In the genomic region with DNA sequence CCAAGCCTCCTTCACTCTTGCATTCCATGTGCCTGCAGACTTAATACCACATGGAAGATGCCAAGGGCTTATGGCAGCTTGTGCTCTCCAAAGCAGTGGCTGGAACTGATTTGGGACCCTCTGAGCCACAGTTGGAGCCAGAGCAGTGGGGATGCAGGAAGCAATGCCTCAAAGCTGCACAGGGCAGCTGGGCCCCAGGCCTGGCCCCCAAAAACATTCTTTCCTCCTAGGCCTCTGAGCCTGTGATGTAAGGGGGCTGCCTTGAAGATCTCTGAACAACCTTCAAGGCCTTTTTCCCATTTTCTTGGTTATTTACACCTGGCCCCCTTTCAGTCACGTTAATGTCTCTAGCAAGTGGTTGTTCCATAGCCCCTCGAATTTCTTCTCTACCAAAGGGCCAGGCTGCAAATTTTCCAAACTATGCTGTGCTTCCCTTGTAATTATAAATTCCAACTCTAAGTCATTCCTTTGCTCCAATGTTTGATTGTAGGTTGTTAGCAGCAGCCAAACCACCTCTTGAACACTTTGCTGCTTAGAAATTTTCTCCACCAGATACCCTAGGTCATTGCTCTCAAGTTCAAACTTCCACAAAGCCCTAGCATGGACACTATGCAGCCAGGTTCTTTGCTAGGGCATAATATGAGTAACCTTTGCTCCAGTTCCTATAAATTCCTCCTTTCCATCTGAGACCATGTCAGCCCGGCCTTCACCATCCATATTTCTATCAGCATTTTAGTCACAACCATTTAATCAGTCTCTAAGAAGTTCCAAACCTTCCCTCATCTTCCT, we compare ENCODE assay signal across 28 cellular contexts.
DNase-seq lines count a peak whose midpoint lies in the region; ATAC-seq, FAIRE-seq and TF ChIP-seq lines count a peak whose summit lies in the region.
"Had no signal": no experiment of that assay in that cellular context is flagged by ENCODE, and none has a peak within 500 bp of the region (broad histone marks: within the 10 kb centered on the region; RNA-seq: fewer than 3 reads in every experiment).

No MANE protein-coding gene starts in this region.

- CTCF ChIA-PET in HepG2 (lab: Yijun Ruan, JAX; ENCODE audit: low intra/inter-chr PET ratio, low total read pairs) = no interaction called here
- CTCF ChIA-PET in IMR-90 (lab: Yijun Ruan, JAX) = no interaction called here

- H4K20me1 ChIP-seq in HepG2 (ENCODE audit: insufficient read depth, low read length) (no peaks in the 10 kb centered on the region), IMR-90 (ENCODE audit: insufficient read depth, low read length) (no peaks in the 10 kb centered on the region)
- H4K20me1 ChIP-seq: BLaER1 had no signal

- H2AFZ ChIP-seq in HepG2 (ENCODE audit: low read length) (no peak overlapping the region), IMR-90 (replicated peaks; ENCODE audit: low read length, poor library complexity) (no peak overlapping the region)

- no peak overlapping the region for H3K56ac ChIP-seq in IMR-90 (ENCODE audit: extremely low read depth, insufficient read depth, low read length)

- no peak overlapping the region for H3K4me3 ChIP-seq in liver (ENCODE audit: low read depth in 1 of 3, low read length in 3 of 3)
- no peak overlapping the region for H3K4me3 ChIP-seq in HepG2 (replicated peaks in 1 of 3; ENCODE audit: insufficient read depth in 1 of 3, low read depth in 2 of 3, low read length in 3 of 3)
- H3K4me3 ChIP-seq in IMR-90 (ENCODE audit: insufficient read depth, low read depth, low read length) = no peak overlapping the region
- H3K4me3 ChIP-seq: BLaER1, GM12878 had no signal

- peaks cover 17 to 20% of the 10 kb centered on the region in 2 donors for H3K27me3 Mint-ChIP-seq in effector memory CD8-positive, alpha-beta T cell
- H3K27me3 Mint-ChIP-seq: CD4-positive, CD25-positive, alpha-beta regulatory T cell had no signal

- H3K9me3 ChIP-seq in liver (ENCODE audit: control insufficient read depth in 4 of 4, low read length in 3 of 4) (no peaks in the 10 kb centered on the region), HepG2 (ENCODE audit: low read length) (peaks cover 8% of the 10 kb centered on the region; the same call in 1 of the 2 replicates), IMR-90 (ENCODE audit: control insufficient read depth, insufficient read depth, low read length) (no peaks in the 10 kb centered on the region)
- H3K9me3 ChIP-seq: BE2C had no signal

- H3K27ac ChIP-seq in liver (ENCODE audit: low read depth in 1 of 2, low read length in 2 of 2) = peak overlapping the region; percentile 22 to 58
- H3K27ac ChIP-seq in HepG2 (ENCODE audit: extremely low read length, insufficient read depth, low read length) = no peak overlapping the region
- no peak overlapping the region for H3K27ac ChIP-seq in IMR-90 (ENCODE audit: insufficient read depth, low read length)
- H3K27ac ChIP-seq: 22Rv1, BLaER1 had no signal

- H2BK20ac ChIP-seq in IMR-90 (ENCODE audit: low read depth, low read length) = peak overlapping the region; percentile 21; the same call in 1 of the 2 replicates

- no peak overlapping the region for H3K4me3 Mint-ChIP-seq in effector memory CD8-positive, alpha-beta T cell
- H3K4me3 Mint-ChIP-seq: CD14-positive monocyte; CD4-positive, alpha-beta memory T cell; CD4-positive, CD25-positive, alpha-beta regulatory T cell; CD8-positive, alpha-beta memory T cell had no signal

- no peak overlapping the region for H3K23ac ChIP-seq in IMR-90 (ENCODE audit: low read depth, low read length)

- BruUV-seq in HepG2 (replicated peaks; lab: Mats Ljungman, UMichigan) (no TSS peak), IMR-90 (replicated peaks; lab: Mats Ljungman, UMichigan) (no TSS peak)

- no peak overlapping the region for H3K9ac ChIP-seq in liver (ENCODE audit: low read depth in 1 of 2, low read length in 2 of 2)
- H3K9ac ChIP-seq in HepG2 (ENCODE audit: insufficient read depth, low read depth, low read length) = no peak overlapping the region
- no peak overlapping the region for H3K9ac ChIP-seq in IMR-90 (ENCODE audit: low read depth, low read length)
- H3K9ac ChIP-seq: BLaER1 had no signal

- no peak overlapping the region for H2BK120ac ChIP-seq in IMR-90 (ENCODE audit: low read depth, low read length)

- POLR2A ChIA-PET in HepG2 (lab: Yijun Ruan, JAX) (no interaction called here), IMR-90 (lab: Charles Lee; ENCODE audit: unreplicated experiment) (no interaction called here)

- no peak for ATAC-seq in HepG2
- ATAC-seq in IMR-90 (ENCODE audit: low read depth) = no peak
- peak; percentile 35 for ATAC-seq in left lobe of liver
- ATAC-seq in effector memory CD8-positive, alpha-beta T cell (replicated peaks) = no peak
- ATAC-seq: GM12878 had no signal

- TF ChIP-seq CTCF in liver (IDR thresholded peaks at IDR 0.05; ENCODE audit: low read depth, low read length, missing input control) (no peak), HepG2 (CRISPR knock-in tag; IDR thresholded peaks at IDR 0.05) (no peak), IMR-90 (conservative IDR thresholded peaks at IDR 0.05; ENCODE audit: low read depth, low read length) (no peak)

- H3K79me1 ChIP-seq in IMR-90 (ENCODE audit: low read depth in 1 of 2, low read length in 2 of 2) = no peaks in the 10 kb centered on the region

- H2BK15ac ChIP-seq in IMR-90 (ENCODE audit: low read depth, low read length) = no peak overlapping the region

- H3K27me3 ChIP-seq in liver (ENCODE audit: control insufficient read depth in 4 of 4, insufficient read depth in 4 of 4, low read length in 3 of 4) (no peaks in the 10 kb centered on the region), HepG2 (ENCODE audit: control insufficient read depth in 1 of 2, insufficient read depth in 2 of 2, low read length in 2 of 2) (no peaks in the 10 kb centered on the region), IMR-90 (ENCODE audit: control insufficient read depth, insufficient read depth, low read length) (no peaks in the 10 kb centered on the region)
- H3K27me3 ChIP-seq: BE2C, BLaER1 had no signal

- intact Hi-C loops in HepG2 (cut with micrococcal nuclease; ENCODE audit: unreplicated experiment) (no loop called here), IMR-90 (cut with micrococcal nuclease) (no loop called here)

- no peaks in the 10 kb centered on the region for H3K36me3 ChIP-seq in liver (ENCODE audit: control insufficient read depth in 4 of 4, insufficient read depth in 3 of 4, low read depth in 1 of 4, low read length in 3 of 4)
- no peaks in the 10 kb centered on the region for H3K36me3 ChIP-seq in HepG2 (replicated peaks in 1 of 2; ENCODE audit: control insufficient read depth in 1 of 2, insufficient read depth in 2 of 2, low read length in 2 of 2)
- H3K36me3 ChIP-seq in IMR-90 (ENCODE audit: control insufficient read depth, insufficient read depth, low read length) = no peaks in the 10 kb centered on the region
- H3K36me3 ChIP-seq: BE2C, BLaER1 had no signal

- dilution Hi-C loops in IMR-90 (cut with HindIII; ENCODE audit: low sequenced_read_pairs, unreplicated experiment) = no loop called here

- no peak overlapping the region for H3K27ac Mint-ChIP-seq in effector memory CD8-positive, alpha-beta T cell
- H3K27ac Mint-ChIP-seq: CD4-positive, alpha-beta memory T cell; CD8-positive, alpha-beta memory T cell had no signal

- H3K9me3 Mint-ChIP-seq in effector memory CD8-positive, alpha-beta T cell = no peaks in the 10 kb centered on the region
- H3K9me3 Mint-ChIP-seq: CD8-positive, alpha-beta memory T cell had no signal

- H3K79me2 ChIP-seq in HepG2 (ENCODE audit: insufficient read depth, low read length) = no peaks in the 10 kb centered on the region

- no peak for FAIRE-seq in HepG2 (lab: Jason Lieb, UNC)
- FAIRE-seq: GM12878, GM12892, GM18507 had no signal

- TF ChIP-seq POLR2A in HepG2 (IDR thresholded peaks at IDR 0.05; ENCODE audit: insufficient read depth in 1 of 2, low read depth in 2 of 2, low read length in 2 of 2) (no peak), IMR-90 (IDR thresholded peaks at IDR 0.05; ENCODE audit: low read depth, low read length) (no peak)

- no peak overlapping the region for H4K8ac ChIP-seq in IMR-90 (ENCODE audit: low read depth in 2 of 2, low read length in 2 of 2)

- H2AK9ac ChIP-seq in IMR-90 (replicated peaks; ENCODE audit: low read depth, low read length, poor library complexity) = no peak overlapping the region

- H3K4me1 Mint-ChIP-seq in effector memory CD8-positive, alpha-beta T cell (ENCODE audit: low read depth in 2 of 2) = no peaks in the 10 kb centered on the region
- H3K4me1 Mint-ChIP-seq: CD14-positive monocyte; CD4-positive, alpha-beta memory T cell; CD4-positive, CD25-positive, alpha-beta regulatory T cell; CD8-positive, alpha-beta memory T cell had no signal

- no peak overlapping the region for H4K5ac ChIP-seq in IMR-90 (ENCODE audit: low read depth, low read length)

- DNase-seq in HepG2 (ENCODE audit: low spot score) (no peak), IMR-90 (no peak), left lobe of liver (ENCODE audit: low spot score) (no peak), COR-L47 (lab: John Stamatoyannopoulos, UW) (no peak)
- DNase-seq in activated T-cell treated with anti-CD3 and anti-CD28 coated beads, Interleukin-2, amount 50 U/mL, for 48 hours = no peak
- no peak for DNase-seq in effector memory CD8-positive, alpha-beta T cell
- DNase-seq: ACHN; BE2C; C1 segment of cervical spinal cord; Caco-2; Calu3; CD4-positive, alpha-beta memory T cell; CD4-positive, CD25-positive, alpha-beta regulatory T cell; CD8-positive, alpha-beta memory T cell; DMS 273 treated with DMSO at 0.1 percent for 48 hours; DMS153; DMS53; DMS79; DND-41; EL; GDM1 had no signal

- no peak overlapping the region for H3K18ac ChIP-seq in IMR-90 (ENCODE audit: low read depth, low read length)

- TF ChIP-seq EP300 in HepG2 (IDR thresholded peaks at IDR 0.05; ENCODE audit: low read depth in 2 of 2, low read length in 2 of 2) = no peak
- no peak for TF ChIP-seq EP300 in HepG2 (CRISPR knock-in tag; IDR thresholded peaks at IDR 0.05; ENCODE audit: borderline replicate concordance)

- no peak overlapping the region for H4K91ac ChIP-seq in IMR-90 (ENCODE audit: insufficient read depth, low read depth, low read length)

- H3K4me2 ChIP-seq in HepG2 (ENCODE audit: low read depth, low read length) (no peak overlapping the region), IMR-90 (ENCODE audit: low read depth, low read length) (no peak overlapping the region)
- H3K4me2 ChIP-seq: BLaER1 had no signal

- in situ Hi-C loops in HepG2 (cut with HindIII; ENCODE audit: extremely low pct_ligation_motif_present, low pct_unique_long_range_greater_than_20kb) = no loop called here
- in situ Hi-C loops in IMR-90 (cut with MboI; ENCODE audit: low sequenced_read_pairs) = no loop called here

- H2BK5ac ChIP-seq in IMR-90 (ENCODE audit: low read depth, low read length, poor library complexity, severe bottlenecking) = no peak overlapping the region

- H3K4me1 ChIP-seq in liver (ENCODE audit: control insufficient read depth in 4 of 4, insufficient read depth in 4 of 4, low read length in 3 of 4) (peaks cover 5 to 32% (median 11%) of the 10 kb centered on the region in 4 donors), HepG2 (ENCODE audit: insufficient read depth, low read length) (peaks cover 11% of the 10 kb centered on the region), IMR-90 (ENCODE audit: control insufficient read depth, insufficient read depth, low read length) (peaks cover 14% of the 10 kb centered on the region)
- H3K4me1 ChIP-seq: BE2C, BLaER1 had no signal

- H3K4ac ChIP-seq in IMR-90 (ENCODE audit: low read depth, low read length) = no peak overlapping the region

- peak in 1 of 2 donors; percentile 22 for TF ChIP-seq RAD21 in liver (IDR thresholded peaks at IDR 0.05)
- TF ChIP-seq RAD21 in HepG2 (CRISPR knock-in tag; IDR thresholded peaks at IDR 0.05) = no peak
- no peak for TF ChIP-seq RAD21 in IMR-90 (IDR thresholded peaks at IDR 0.05; ENCODE audit: low read length)

- no peaks in the 10 kb centered on the region for H3K36me3 Mint-ChIP-seq in effector memory CD8-positive, alpha-beta T cell (ENCODE audit: insufficient read depth)
- H3K36me3 Mint-ChIP-seq: CD14-positive monocyte; CD4-positive, alpha-beta memory T cell; CD4-positive, CD25-positive, alpha-beta regulatory T cell had no signal

- H2AK5ac ChIP-seq in IMR-90 (ENCODE audit: low read depth, low read length) = no peak overlapping the region

- H3K9me1 ChIP-seq in IMR-90 (ENCODE audit: insufficient read depth, low read length) = peaks cover 3% of the 10 kb centered on the region

- no peak overlapping the region for H3K14ac ChIP-seq in IMR-90 (replicated peaks; ENCODE audit: low read depth, low read length)

- WGBS in liver = 49% methylated on average over 3 of the region's 3 CpGs
- 10% methylated on average over 3 of the region's 3 CpGs for WGBS in HepG2 (ENCODE audit: low lambda C conversion rate)
- 83% methylated on average over 1 of the region's 3 CpGs; no CpG with 5 or more reads in 1 of the 2 experiments for WGBS in IMR-90 (ENCODE audit: extremely low coverage in 2 of 2, insufficient read length in 1 of 2), 2 experiments

Comparison
In these comparisons a context has a peak if more than half of its experiments do, and no peak if none do; other contexts are left out.
1. H3K27ac ChIP-seq: peak in liver (2 of 2); none in HepG2 (single experiment) and IMR-90 (single experiment).